In genomic region chr6:40353967-40354452, GRCh38 we compare ENCODE assay signal across 19 cellular contexts.
A peak's percentile ranks its signal among the peaks of the same experiment; 100 is the strongest.
DNase-seq lines count a peak whose midpoint lies in the region; ATAC-seq and TF ChIP-seq lines count a peak whose summit lies in the region.
"Had no signal": no experiment of that assay in that cellular context is flagged by ENCODE, and none has a peak within 500 bp of the region (broad histone marks: within the 10 kb centered on the region; RNA-seq: fewer than 3 reads in every experiment).

No MANE protein-coding gene starts in this region.

- CTCF ChIA-PET in activated CD8-positive, alpha-beta memory T cell treated with anti-CD3 and anti-CD28 coated beads, Interleukin-2, amount 10 ng/mL, durations not matched to agents 7 days and 5 days (lab: Charles Lee), result no interaction called here

- H3K27ac Mint-ChIP-seq in activated CD8-positive, alpha-beta memory T cell treated with anti-CD3 and anti-CD28 coated beads, Interleukin-2, amount 10 ng/mL, durations not matched to agents 7 days and 5 days, result no peak overlapping the region
- H3K27ac Mint-ChIP-seq in natural killer cell, result no peak overlapping the region
- H3K27ac Mint-ChIP-seq: CD8-positive, alpha-beta memory T cell had no signal

- no peak for ATAC-seq in activated CD8-positive, alpha-beta memory T cell treated with anti-CD3 and anti-CD28 coated beads, Interleukin-2, amount 10 ng/mL, durations not matched to agents 7 days and 5 days
- no peak for ATAC-seq in natural killer cell
- ATAC-seq: HCT116 had no signal

- H3K27me3 Mint-ChIP-seq in activated CD8-positive, alpha-beta memory T cell treated with anti-CD3 and anti-CD28 coated beads, Interleukin-2, amount 10 ng/mL, durations not matched to agents 7 days and 5 days, result peaks cover 3% of the 10 kb centered on the region
- peaks cover 0 to 2% of the 10 kb centered on the region in 2 donors for H3K27me3 Mint-ChIP-seq in natural killer cell (ENCODE audit: low read depth in 2 of 2)

- intact Hi-C loops in natural killer cell (cut with micrococcal nuclease), result no loop called here

- no peaks in the 10 kb centered on the region for H3K9me3 Mint-ChIP-seq in activated CD8-positive, alpha-beta memory T cell treated with anti-CD3 and anti-CD28 coated beads, Interleukin-2, amount 10 ng/mL, durations not matched to agents 7 days and 5 days (ENCODE audit: low read depth)
- H3K9me3 Mint-ChIP-seq in natural killer cell, result no peaks in the 10 kb centered on the region
- H3K9me3 Mint-ChIP-seq: CD8-positive, alpha-beta memory T cell had no signal

- H3K4me1 Mint-ChIP-seq in activated CD8-positive, alpha-beta memory T cell treated with anti-CD3 and anti-CD28 coated beads, Interleukin-2, amount 10 ng/mL, durations not matched to agents 7 days and 5 days, result peaks cover 9% of the 10 kb centered on the region
- H3K4me1 Mint-ChIP-seq in natural killer cell, result peaks cover 12 to 14% of the 10 kb centered on the region in 2 donors
- H3K4me1 Mint-ChIP-seq: CD8-positive, alpha-beta memory T cell had no signal

- DNase-seq in activated CD8-positive, alpha-beta memory T cell treated with anti-CD3 and anti-CD28 coated beads, Interleukin-2, amount 10 ng/mL, durations not matched to agents 7 days and 5 days, result peak; percentile 15
- DNase-seq in activated CD8-positive, alpha-beta memory T cell treated with anti-CD3 and anti-CD28 coated beads, Interleukin-2, amount 50 U/mL, for 48 hours, result no peak
- DNase-seq in SW480 (ENCODE audit: low spot score) (peak; percentile 13), islet precursor cell (peak; percentile 14), ureter (ENCODE audit: low spot score) (peak; percentile 9), kidney glomerular epithelial cell (lab: John Stamatoyannopoulos, UW) (no peak), natural killer cell (no peak)
- DNase-seq: Calu3; CD8-positive, alpha-beta memory T cell; GDM1; GOT3; Karpas-422; MG63; NCI-H1417 treated with DMSO at 0.1 percent for 48 hours; NCI-H187; NCI-H226; NCI-H510A treated with DMSO at 0.1 percent for 48 hours; NCI-H774 had no signal

- TF ChIP-seq CTCF in natural killer cell (IDR thresholded peaks at IDR 0.05), result no peak

- no peak overlapping the region for H3K4me3 Mint-ChIP-seq in activated CD8-positive, alpha-beta memory T cell treated with anti-CD3 and anti-CD28 coated beads, Interleukin-2, amount 10 ng/mL, durations not matched to agents 7 days and 5 days
- no peak overlapping the region for H3K4me3 Mint-ChIP-seq in natural killer cell
- H3K4me3 Mint-ChIP-seq: CD8-positive, alpha-beta memory T cell had no signal

- no peaks in the 10 kb centered on the region for H3K36me3 Mint-ChIP-seq in activated CD8-positive, alpha-beta memory T cell treated with anti-CD3 and anti-CD28 coated beads, Interleukin-2, amount 10 ng/mL, durations not matched to agents 7 days and 5 days
- no peaks in the 10 kb centered on the region for H3K36me3 Mint-ChIP-seq in natural killer cell
- H3K36me3 Mint-ChIP-seq: CD8-positive, alpha-beta memory T cell had no signal

Comparison
In these comparisons a context has a peak if more than half of its experiments do, and no peak if none do; other contexts are left out.
1. DNase-seq: peak in activated CD8-positive, alpha-beta memory T cell treated with anti-CD3 and anti-CD28 coated beads, Interleukin-2, amount 10 ng/mL, durations not matched to agents 7 days and 5 days (single experiment), SW480 (single experiment), islet precursor cell (single experiment) and ureter (single experiment); none in activated CD8-positive, alpha-beta memory T cell treated with anti-CD3 and anti-CD28 coated beads, Interleukin-2, amount 50 U/mL, for 48 hours (single experiment), kidney glomerular epithelial cell (single experiment) and natural killer cell (single experiment).